Comparison of ENCODE assay signal across 17 cellular contexts in the genomic region with DNA sequence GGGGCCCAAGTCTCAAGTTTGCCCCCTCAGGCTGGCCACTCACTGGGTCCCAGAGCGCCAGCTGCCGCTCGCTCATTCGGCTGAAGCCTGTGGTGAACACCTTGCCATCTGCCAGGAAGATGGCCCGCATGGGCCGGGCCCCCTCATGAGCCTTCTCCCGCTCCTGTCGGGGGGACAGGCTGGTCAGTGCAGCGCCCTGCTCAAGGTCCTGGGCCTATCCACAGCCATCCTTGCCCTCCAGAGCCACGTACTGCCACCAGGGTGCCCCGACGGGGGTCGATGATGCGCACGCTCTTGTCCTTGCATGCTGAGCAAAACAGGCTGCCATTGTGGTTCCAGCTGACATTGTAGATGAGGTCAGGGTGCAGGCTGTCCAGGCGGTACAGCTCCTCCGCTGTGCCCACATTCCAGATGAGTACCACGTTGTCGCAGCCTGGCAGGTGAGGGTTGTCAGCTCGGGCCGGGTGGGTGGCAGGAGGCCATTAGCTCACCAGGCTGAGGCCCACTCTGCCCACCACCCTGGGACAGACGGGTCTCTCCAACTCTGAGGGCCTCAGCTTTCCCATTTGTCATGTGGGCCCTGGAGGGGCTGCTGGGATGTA. TPM values are rescaled to one million over a fixed set of nuclear protein-coding genes. Genes with fewer than 3 reads are reported as not detected.
DNase-seq lines count a peak whose midpoint lies in the region; ATAC-seq and TF ChIP-seq lines count a peak whose summit lies in the region.
"Had no signal": no experiment of that assay in that cellular context is flagged by ENCODE, and none has a peak within 500 bp of the region (broad histone marks: within the 10 kb centered on the region; RNA-seq: fewer than 3 reads in every experiment).

No MANE protein-coding gene starts in this region.

- peak; percentile 35 for TF ChIP-seq POLR2A in GM18951 (IDR thresholded peaks at IDR 0.05; ENCODE audit: extremely low read depth, insufficient read depth, insufficient read length)

- H3K4me1 Mint-ChIP-seq in activated CD8-positive, alpha-beta T cell treated with anti-CD3 and anti-CD28 coated beads for 36 hours (ENCODE audit: low read depth): peaks cover 56% of the 10 kb centered on the region
- H3K4me1 Mint-ChIP-seq in naive B cell: peaks cover 60 to 86% (median 77%) of the 10 kb centered on the region in 3 donors

- POLR2A ChIA-PET in activated CD8-positive, alpha-beta T cell treated with anti-CD3 and anti-CD28 coated beads for 36 hours (lab: Charles Lee): interaction anchor here (0.8 to 10.8 kb wide), 10 partner anchors 9 to 50 kb away, joined by 3 to 178 read pairs (median 5); a partner anchor contains a TSS

- peak overlapping the region; percentile 22 for H3K4me3 Mint-ChIP-seq in activated CD8-positive, alpha-beta T cell treated with anti-CD3 and anti-CD28 coated beads for 36 hours
- H3K4me3 Mint-ChIP-seq in naive B cell: peak overlapping the region in 7 of 8 donors; percentile 52 to 97 (median 73)

- H3K9me3 Mint-ChIP-seq in activated CD8-positive, alpha-beta T cell treated with anti-CD3 and anti-CD28 coated beads for 36 hours: no peaks in the 10 kb centered on the region
- no peaks in the 10 kb centered on the region for H3K9me3 Mint-ChIP-seq in naive B cell

- no peaks in the 10 kb centered on the region for H3K27me3 Mint-ChIP-seq in activated CD8-positive, alpha-beta T cell treated with anti-CD3 and anti-CD28 coated beads for 36 hours
- H3K27me3 Mint-ChIP-seq in naive B cell: no peaks in the 10 kb centered on the region

- intact Hi-C loops in activated CD8-positive, alpha-beta T cell treated with anti-CD3 and anti-CD28 coated beads for 36 hours (cut with micrococcal nuclease): no loop called here

- DNase-seq in DMS 273 (lab: John Stamatoyannopoulos, UW; ENCODE audit: unreplicated experiment): peak; percentile 33
- DNase-seq in DMS 273 treated with DMSO at 0.1 percent for 48 hours (lab: John Stamatoyannopoulos, UW): no peak
- DNase-seq in activated CD8-positive, alpha-beta T cell treated with anti-CD3 and anti-CD28 coated beads for 36 hours: no peak
- peak; percentile 25 for DNase-seq in naive B cell
- no peak for DNase-seq in COR-L47 (lab: John Stamatoyannopoulos, UW)
- no peak for DNase-seq in cerebellar nuclear complex (lab: John Stamatoyannopoulos, UW)
- DNase-seq: 8988T; activated CD4-positive, alpha-beta T cell treated with anti-CD3 and anti-CD28 coated beads, Interleukin-2, amount 50 U/mL, for 4 hours; DMS79; gastrocnemius medialis; NCI-H2029 treated with DMSO at 0.1 percent for 48 hours; SK-N-SH had no signal

- H3K36me3 Mint-ChIP-seq in activated CD8-positive, alpha-beta T cell treated with anti-CD3 and anti-CD28 coated beads for 36 hours (ENCODE audit: low read depth): peaks cover 37% of the 10 kb centered on the region
- H3K36me3 Mint-ChIP-seq in naive B cell: peaks cover 0 to 8% of the 10 kb centered on the region in 2 donors

- no peak for ATAC-seq in activated CD8-positive, alpha-beta T cell treated with anti-CD3 and anti-CD28 coated beads for 36 hours
- ATAC-seq in naive B cell (ENCODE audit: low read depth in 2 of 2): no peak
- no peak for ATAC-seq in HG03097 (IDR thresholded peaks at IDR 0.05; ENCODE audit: low FRiP score, unreplicated experiment)
- ATAC-seq: gastrocnemius medialis had no signal

- peak overlapping the region; percentile 70 for H3K27ac Mint-ChIP-seq in activated CD8-positive, alpha-beta T cell treated with anti-CD3 and anti-CD28 coated beads for 36 hours
- H3K27ac Mint-ChIP-seq in naive B cell: peak overlapping the region in 4 of 6 donors; percentile 84 to 96 (median 90)

- no peak for TF ChIP-seq CTCF in activated CD8-positive, alpha-beta T cell treated with anti-CD3 and anti-CD28 coated beads for 36 hours (IDR thresholded peaks at IDR 0.05)

- in situ Hi-C loops in GM18951 (cut with MboI; ENCODE audit: low sequenced_read_pairs, unreplicated experiment): no loop called here

- CTCF ChIA-PET in activated CD8-positive, alpha-beta T cell treated with anti-CD3 and anti-CD28 coated beads for 36 hours (lab: Charles Lee): interaction anchor here (0.9 kb wide), 1 partner anchor 95 kb away, joined by 4 read pairs; no protein-coding TSS in a partner anchor

RNA-seq across cellular contexts. Expression of a gene that starts 2.1 kb away (rescaled TPM):
- 100 to 1,000 TPM; 254 to 276 TPM for total RNA-seq in activated CD8-positive, alpha-beta T cell treated with anti-CD3 and anti-CD28 coated beads for 36 hours
- polyA plus RNA-seq in naive B cell (ENCODE audit: low read depth in 6 of 6): 1 to 10 TPM; 6.5 to 9.9 (median 8.7) TPM

RNA-seq across cellular contexts. Expression of a gene that starts 3.7 kb away (rescaled TPM):
- 100 to 1,000 TPM; 107 to 114 TPM for total RNA-seq in activated CD8-positive, alpha-beta T cell treated with anti-CD3 and anti-CD28 coated beads for 36 hours
- polyA plus RNA-seq in naive B cell (ENCODE audit: low read depth in 6 of 6): 1,000 to 10,000 TPM in 3 of 6 donors, 100 to 1,000 TPM in 3; 953 to 1,146 (median 1,009) TPM
- total RNA-seq: dermis microvascular lymphatic vessel endothelial cell had no signal
- polyA plus RNA-seq: keratinocyte had no signal

RNA-seq across cellular contexts. Expression of a gene that starts 11.3 kb away (rescaled TPM):
- not detected for total RNA-seq in activated CD8-positive, alpha-beta T cell treated with anti-CD3 and anti-CD28 coated beads for 36 hours
- 1 to 10 TPM in 5 of 6 donors, not detected in 1; 1.1 to 2.5 (median 1.7) TPM for polyA plus RNA-seq in naive B cell (ENCODE audit: low read depth in 6 of 6)
- total RNA-seq: dermis microvascular lymphatic vessel endothelial cell, gastrocnemius medialis, thoracic aorta had no signal
- polyA plus RNA-seq: keratinocyte, SK-N-SH had no signal

RNA-seq across cellular contexts. Expression of a gene that starts 12.9 kb away (rescaled TPM):
- 10 to 100 TPM; 54.8 to 57.4 TPM for total RNA-seq in activated CD8-positive, alpha-beta T cell treated with anti-CD3 and anti-CD28 coated beads for 36 hours
- polyA plus RNA-seq in naive B cell (ENCODE audit: low read depth in 6 of 6): 10 to 100 TPM; 37.9 to 54.7 (median 50.0) TPM

RNA-seq across cellular contexts. Expression of a gene that starts 14.0 kb away (rescaled TPM):
- 1 to 10 TPM in 1 of 2 experiments, under 1 TPM in 1; 0.83 to 1.4 TPM for total RNA-seq in activated CD8-positive, alpha-beta T cell treated with anti-CD3 and anti-CD28 coated beads for 36 hours
- polyA plus RNA-seq in naive B cell (ENCODE audit: low read depth in 6 of 6): 1 to 10 TPM in 5 of 6 donors, not detected in 1; 1.5 to 6.8 (median 2.1) TPM
- polyA plus RNA-seq: keratinocyte, SK-N-SH had no signal

Comparison
In these comparisons a context has a peak if more than half of its experiments do, and no peak if none do; other contexts are left out.
1. DNase-seq: peak in DMS 273 (single experiment) and naive B cell (single experiment); none in DMS 273 treated with DMSO at 0.1 percent for 48 hours (single experiment), activated CD8-positive, alpha-beta T cell treated with anti-CD3 and anti-CD28 coated beads for 36 hours (single experiment), COR-L47 (single experiment) and cerebellar nuclear complex (0 of 2).